ENCODE assay signal across 1 cellular context in the genomic region with DNA sequence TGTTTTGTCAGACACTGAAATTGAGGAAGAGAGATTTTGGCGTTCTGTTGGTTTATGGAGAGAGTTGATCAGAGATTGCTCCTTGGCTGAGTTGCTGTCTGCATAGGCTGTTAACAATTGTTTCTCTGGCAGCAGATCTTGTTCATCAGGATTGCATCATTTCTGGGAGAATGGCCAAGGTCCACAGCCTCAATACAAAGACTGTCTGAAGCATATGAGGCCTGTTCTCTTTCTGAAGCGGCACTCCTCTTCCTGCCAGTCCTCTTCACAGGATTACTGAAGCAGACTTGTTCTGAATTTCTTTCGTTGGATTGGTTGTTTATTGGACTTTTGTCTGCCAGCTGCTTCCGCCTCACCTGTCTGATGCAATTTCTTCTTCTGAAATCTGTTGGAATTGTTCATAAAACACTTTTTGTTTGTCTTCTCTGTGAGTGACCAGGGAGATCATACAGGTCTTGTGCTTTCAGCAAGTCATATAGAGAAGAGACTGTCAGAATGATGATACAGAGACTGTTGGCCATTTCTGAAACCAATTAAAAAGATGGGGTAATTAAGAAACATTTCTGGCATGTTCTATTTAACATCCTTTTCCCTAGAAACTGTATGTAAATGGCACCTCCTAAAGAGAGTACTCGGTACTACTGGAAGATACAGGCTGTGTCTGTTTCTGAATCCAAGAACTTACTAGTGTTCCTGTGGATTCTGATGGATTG.
A peak's percentile ranks its signal among the peaks of the same experiment; 100 is the strongest.
TF ChIP-seq lines count a peak whose summit lies in the region.

No MANE protein-coding gene starts in this region.

TF ChIP-seq in K562, 482 proteins besides CTCF, POLR2A, EP300 and RAD21 (continued from another document and continues in another):
- TF ChIP-seq, protein P1, sequence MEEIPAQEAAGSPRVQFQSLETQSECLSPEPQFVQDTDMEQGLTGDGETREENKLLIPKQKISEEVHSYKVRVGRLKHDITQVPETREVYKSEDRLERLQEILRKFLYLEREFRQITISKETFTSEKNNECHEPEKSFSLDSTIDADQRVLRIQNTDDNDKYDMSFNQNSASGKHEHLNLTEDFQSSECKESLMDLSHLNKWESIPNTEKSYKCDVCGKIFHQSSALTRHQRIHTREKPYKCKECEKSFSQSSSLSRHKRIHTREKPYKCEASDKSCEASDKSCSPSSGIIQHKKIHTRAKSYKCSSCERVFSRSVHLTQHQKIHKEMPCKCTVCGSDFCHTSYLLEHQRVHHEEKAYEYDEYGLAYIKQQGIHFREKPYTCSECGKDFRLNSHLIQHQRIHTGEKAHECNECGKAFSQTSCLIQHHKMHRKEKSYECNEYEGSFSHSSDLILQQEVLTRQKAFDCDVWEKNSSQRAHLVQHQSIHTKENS (CRISPR knock-in tag; IDR thresholded peaks at IDR 0.05): no peak
- TF ChIP-seq HDAC8 (tag; IDR thresholded peaks at IDR 0.05): peak; percentile 82
- peak; percentile 37; the same call in 1 of the 2 replicates for TF ChIP-seq ZNF143 (CRISPR knock-in tag; IDR thresholded peaks at IDR 0.05)
- TF ChIP-seq MYBL2 (IDR thresholded peaks at IDR 0.05; ENCODE audit: low read depth): no peak; the same call in 1 of the 2 replicates
- TF ChIP-seq MYBL2 (CRISPR knock-in tag; IDR thresholded peaks at IDR 0.05; ENCODE audit: borderline replicate concordance): no peak
- TF ChIP-seq NFXL1 (CRISPR knock-in tag; IDR thresholded peaks at IDR 0.05): peak; percentile 82; the same call in 1 of the 2 replicates
- no peak for TF ChIP-seq YY1 (IDR thresholded peaks at IDR 0.05; ENCODE audit: borderline replicate concordance in 1 of 3, control insufficient read depth in 1 of 3, extremely low read depth in 1 of 3, insufficient read depth in 3 of 3, insufficient read length in 1 of 3, insufficient replicate concordance in 2 of 3, low read depth in 1 of 3, low read length in 2 of 3)
- no peak for TF ChIP-seq SAFB2 (IDR thresholded peaks at IDR 0.05; ENCODE audit: borderline replicate concordance, low read depth, low read length, severe bottlenecking)
- TF ChIP-seq, protein P2, sequence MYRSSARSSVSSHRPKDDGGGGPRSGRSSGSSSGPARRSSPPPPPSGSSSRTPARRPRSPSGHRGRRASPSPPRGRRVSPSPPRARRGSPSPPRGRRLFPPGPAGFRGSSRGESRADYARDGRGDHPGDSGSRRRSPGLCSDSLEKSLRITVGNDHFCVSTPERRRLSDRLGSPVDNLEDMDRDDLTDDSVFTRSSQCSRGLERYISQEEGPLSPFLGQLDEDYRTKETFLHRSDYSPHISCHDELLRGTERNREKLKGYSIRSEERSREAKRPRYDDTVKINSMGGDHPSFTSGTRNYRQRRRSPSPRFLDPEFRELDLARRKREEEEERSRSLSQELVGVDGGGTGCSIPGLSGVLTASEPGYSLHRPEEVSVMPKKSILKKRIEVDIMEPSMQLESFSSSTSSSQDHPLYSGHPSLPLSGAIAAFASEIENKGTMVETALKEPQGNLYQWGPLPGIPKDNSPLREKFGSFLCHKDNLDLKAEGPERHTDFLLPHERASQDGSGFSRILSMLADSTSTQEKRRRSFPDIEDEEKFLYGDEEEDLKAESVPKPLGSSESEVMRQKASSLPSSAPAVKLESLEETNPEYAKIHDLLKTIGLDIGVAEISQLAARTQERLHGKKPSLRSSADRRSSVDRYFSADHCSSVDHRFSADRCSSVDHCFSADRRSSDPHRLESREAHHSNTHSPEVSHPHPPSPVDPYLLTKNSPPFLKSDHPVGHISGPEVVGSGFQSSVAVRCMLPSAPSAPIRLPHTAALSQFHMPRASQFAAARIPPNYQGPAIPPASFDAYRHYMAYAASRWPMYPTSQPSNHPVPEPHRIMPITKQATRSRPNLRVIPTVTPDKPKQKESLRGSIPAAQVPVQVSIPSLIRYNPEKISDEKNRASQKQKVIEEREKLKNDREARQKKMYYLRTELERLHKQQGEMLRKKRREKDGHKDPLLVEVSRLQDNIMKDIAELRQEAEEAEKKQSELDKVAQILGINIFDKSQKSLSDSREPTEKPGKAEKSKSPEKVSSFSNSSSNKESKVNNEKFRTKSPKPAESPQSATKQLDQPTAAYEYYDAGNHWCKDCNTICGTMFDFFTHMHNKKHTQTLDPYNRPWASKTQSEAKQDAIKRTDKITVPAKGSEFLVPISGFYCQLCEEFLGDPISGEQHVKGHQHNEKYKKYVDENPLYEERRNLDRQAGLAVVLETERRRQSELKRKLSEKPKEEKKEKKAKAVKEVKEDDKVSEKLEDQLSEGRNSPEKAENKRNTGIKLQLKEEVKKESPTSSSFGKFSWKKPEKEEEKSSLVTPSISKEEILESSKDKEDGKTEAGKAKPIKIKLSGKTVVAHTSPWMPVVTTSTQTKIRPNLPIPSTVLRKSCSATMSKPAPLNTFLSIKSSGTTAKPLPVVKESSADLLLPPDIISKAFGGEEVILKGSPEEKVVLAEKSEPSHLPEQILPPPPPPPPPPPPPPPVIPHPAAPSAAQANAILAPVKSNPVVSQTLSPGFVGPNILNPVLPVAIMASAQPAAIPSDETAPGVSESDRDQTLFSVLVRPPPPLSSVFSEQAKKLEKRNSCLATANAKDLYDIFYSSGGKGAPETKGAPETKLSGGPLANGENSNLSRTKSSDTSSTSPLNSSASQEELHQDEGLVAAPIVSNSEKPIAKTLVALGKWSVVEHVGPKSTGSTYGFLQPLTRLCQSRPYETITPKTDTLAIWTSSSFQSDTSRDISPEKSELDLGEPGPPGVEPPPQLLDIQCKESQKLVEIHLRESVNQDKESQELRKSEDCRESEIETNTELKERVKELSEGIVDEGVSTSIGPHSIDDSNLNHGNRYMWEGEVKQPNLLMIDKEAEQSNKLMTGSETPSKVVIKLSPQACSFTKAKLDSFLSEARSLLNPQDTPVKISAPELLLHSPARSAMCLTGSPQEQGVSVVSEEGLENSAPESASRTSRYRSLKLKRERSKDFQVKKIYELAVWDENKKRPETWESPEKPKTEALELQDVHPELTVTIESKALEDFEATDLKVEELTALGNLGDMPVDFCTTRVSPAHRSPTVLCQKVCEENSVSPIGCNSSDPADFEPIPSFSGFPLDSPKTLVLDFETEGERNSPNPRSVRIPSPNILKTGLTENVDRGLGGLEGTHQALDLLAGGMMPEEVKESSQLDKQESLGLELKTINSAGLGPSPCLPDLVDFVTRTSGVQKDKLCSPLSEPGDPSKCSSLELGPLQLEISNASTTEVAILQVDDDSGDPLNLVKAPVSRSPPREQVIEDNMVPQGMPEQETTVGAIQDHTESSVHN (IDR thresholded peaks at IDR 0.05; ENCODE audit: borderline replicate concordance in 1 of 2, low read depth in 1 of 2): peak in 1 of 2 experiments; percentile 78; a peak in 1 of 4 replicates
- TF ChIP-seq FOXK1 (CRISPR knock-in tag; IDR thresholded peaks at IDR 0.05; ENCODE audit: borderline replicate concordance): no peak
- peak; percentile 98 for TF ChIP-seq SOX6 (IDR thresholded peaks at IDR 0.05)
- no peak for TF ChIP-seq NR4A1 (CRISPR knock-in tag; IDR thresholded peaks at IDR 0.05)
- peak; percentile 96 for TF ChIP-seq NR4A1 (tag; IDR thresholded peaks at IDR 0.05)
- TF ChIP-seq, protein P3, sequence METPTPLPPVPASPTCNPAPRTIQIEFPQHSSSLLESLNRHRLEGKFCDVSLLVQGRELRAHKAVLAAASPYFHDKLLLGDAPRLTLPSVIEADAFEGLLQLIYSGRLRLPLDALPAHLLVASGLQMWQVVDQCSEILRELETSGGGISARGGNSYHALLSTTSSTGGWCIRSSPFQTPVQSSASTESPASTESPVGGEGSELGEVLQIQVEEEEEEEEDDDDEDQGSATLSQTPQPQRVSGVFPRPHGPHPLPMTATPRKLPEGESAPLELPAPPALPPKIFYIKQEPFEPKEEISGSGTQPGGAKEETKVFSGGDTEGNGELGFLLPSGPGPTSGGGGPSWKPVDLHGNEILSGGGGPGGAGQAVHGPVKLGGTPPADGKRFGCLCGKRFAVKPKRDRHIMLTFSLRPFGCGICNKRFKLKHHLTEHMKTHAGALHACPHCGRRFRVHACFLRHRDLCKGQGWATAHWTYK (CRISPR knock-in tag; IDR thresholded peaks at IDR 0.05): 0 out of 2 replicates have a peak, but pooled peaks have one; percentile 80
- TF ChIP-seq ZNF347 (CRISPR knock-in tag; IDR thresholded peaks at IDR 0.05; ENCODE audit: low read depth): no peak
- TF ChIP-seq, protein P4, sequence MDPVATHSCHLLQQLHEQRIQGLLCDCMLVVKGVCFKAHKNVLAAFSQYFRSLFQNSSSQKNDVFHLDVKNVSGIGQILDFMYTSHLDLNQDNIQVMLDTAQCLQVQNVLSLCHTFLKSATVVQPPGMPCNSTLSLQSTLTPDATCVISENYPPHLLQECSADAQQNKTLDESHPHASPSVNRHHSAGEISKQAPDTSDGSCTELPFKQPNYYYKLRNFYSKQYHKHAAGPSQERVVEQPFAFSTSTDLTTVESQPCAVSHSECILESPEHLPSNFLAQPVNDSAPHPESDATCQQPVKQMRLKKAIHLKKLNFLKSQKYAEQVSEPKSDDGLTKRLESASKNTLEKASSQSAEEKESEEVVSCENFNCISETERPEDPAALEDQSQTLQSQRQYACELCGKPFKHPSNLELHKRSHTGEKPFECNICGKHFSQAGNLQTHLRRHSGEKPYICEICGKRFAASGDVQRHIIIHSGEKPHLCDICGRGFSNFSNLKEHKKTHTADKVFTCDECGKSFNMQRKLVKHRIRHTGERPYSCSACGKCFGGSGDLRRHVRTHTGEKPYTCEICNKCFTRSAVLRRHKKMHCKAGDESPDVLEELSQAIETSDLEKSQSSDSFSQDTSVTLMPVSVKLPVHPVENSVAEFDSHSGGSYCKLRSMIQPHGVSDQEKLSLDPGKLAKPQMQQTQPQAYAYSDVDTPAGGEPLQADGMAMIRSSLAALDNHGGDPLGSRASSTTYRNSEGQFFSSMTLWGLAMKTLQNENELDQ (CRISPR knock-in tag; IDR thresholded peaks at IDR 0.05; ENCODE audit: borderline replicate concordance): no peak
- peak; percentile 22 for TF ChIP-seq TBP (optimal IDR thresholded peaks at IDR 0.05; ENCODE audit: low read depth, low read length)
- TF ChIP-seq, protein P5, sequence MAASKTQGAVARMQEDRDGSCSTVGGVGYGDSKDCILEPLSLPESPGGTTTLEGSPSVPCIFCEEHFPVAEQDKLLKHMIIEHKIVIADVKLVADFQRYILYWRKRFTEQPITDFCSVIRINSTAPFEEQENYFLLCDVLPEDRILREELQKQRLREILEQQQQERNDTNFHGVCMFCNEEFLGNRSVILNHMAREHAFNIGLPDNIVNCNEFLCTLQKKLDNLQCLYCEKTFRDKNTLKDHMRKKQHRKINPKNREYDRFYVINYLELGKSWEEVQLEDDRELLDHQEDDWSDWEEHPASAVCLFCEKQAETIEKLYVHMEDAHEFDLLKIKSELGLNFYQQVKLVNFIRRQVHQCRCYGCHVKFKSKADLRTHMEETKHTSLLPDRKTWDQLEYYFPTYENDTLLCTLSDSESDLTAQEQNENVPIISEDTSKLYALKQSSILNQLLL (CRISPR knock-in tag; IDR thresholded peaks at IDR 0.05; ENCODE audit: borderline replicate concordance): no peak
- TF ChIP-seq, protein P6, sequence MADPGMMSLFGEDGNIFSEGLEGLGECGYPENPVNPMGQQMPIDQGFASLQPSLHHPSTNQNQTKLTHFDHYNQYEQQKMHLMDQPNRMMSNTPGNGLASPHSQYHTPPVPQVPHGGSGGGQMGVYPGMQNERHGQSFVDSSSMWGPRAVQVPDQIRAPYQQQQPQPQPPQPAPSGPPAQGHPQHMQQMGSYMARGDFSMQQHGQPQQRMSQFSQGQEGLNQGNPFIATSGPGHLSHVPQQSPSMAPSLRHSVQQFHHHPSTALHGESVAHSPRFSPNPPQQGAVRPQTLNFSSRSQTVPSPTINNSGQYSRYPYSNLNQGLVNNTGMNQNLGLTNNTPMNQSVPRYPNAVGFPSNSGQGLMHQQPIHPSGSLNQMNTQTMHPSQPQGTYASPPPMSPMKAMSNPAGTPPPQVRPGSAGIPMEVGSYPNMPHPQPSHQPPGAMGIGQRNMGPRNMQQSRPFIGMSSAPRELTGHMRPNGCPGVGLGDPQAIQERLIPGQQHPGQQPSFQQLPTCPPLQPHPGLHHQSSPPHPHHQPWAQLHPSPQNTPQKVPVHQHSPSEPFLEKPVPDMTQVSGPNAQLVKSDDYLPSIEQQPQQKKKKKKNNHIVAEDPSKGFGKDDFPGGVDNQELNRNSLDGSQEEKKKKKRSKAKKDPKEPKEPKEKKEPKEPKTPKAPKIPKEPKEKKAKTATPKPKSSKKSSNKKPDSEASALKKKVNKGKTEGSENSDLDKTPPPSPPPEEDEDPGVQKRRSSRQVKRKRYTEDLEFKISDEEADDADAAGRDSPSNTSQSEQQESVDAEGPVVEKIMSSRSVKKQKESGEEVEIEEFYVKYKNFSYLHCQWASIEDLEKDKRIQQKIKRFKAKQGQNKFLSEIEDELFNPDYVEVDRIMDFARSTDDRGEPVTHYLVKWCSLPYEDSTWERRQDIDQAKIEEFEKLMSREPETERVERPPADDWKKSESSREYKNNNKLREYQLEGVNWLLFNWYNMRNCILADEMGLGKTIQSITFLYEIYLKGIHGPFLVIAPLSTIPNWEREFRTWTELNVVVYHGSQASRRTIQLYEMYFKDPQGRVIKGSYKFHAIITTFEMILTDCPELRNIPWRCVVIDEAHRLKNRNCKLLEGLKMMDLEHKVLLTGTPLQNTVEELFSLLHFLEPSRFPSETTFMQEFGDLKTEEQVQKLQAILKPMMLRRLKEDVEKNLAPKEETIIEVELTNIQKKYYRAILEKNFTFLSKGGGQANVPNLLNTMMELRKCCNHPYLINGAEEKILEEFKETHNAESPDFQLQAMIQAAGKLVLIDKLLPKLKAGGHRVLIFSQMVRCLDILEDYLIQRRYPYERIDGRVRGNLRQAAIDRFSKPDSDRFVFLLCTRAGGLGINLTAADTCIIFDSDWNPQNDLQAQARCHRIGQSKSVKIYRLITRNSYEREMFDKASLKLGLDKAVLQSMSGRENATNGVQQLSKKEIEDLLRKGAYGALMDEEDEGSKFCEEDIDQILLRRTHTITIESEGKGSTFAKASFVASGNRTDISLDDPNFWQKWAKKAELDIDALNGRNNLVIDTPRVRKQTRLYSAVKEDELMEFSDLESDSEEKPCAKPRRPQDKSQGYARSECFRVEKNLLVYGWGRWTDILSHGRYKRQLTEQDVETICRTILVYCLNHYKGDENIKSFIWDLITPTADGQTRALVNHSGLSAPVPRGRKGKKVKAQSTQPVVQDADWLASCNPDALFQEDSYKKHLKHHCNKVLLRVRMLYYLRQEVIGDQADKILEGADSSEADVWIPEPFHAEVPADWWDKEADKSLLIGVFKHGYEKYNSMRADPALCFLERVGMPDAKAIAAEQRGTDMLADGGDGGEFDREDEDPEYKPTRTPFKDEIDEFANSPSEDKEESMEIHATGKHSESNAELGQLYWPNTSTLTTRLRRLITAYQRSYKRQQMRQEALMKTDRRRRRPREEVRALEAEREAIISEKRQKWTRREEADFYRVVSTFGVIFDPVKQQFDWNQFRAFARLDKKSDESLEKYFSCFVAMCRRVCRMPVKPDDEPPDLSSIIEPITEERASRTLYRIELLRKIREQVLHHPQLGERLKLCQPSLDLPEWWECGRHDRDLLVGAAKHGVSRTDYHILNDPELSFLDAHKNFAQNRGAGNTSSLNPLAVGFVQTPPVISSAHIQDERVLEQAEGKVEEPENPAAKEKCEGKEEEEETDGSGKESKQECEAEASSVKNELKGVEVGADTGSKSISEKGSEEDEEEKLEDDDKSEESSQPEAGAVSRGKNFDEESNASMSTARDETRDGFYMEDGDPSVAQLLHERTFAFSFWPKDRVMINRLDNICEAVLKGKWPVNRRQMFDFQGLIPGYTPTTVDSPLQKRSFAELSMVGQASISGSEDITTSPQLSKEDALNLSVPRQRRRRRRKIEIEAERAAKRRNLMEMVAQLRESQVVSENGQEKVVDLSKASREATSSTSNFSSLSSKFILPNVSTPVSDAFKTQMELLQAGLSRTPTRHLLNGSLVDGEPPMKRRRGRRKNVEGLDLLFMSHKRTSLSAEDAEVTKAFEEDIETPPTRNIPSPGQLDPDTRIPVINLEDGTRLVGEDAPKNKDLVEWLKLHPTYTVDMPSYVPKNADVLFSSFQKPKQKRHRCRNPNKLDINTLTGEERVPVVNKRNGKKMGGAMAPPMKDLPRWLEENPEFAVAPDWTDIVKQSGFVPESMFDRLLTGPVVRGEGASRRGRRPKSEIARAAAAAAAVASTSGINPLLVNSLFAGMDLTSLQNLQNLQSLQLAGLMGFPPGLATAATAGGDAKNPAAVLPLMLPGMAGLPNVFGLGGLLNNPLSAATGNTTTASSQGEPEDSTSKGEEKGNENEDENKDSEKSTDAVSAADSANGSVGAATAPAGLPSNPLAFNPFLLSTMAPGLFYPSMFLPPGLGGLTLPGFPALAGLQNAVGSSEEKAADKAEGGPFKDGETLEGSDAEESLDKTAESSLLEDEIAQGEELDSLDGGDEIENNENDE (IDR thresholded peaks at IDR 0.05; ENCODE audit: low read depth, low read length): no peak
- no peak; the same call in 1 of the 2 replicates for TF ChIP-seq SMARCA5 (IDR thresholded peaks at IDR 0.05)
